In genomic region chr17:18191071-18191667, GRCh38 we compare ENCODE assay signal across 2 cellular contexts.
TF ChIP-seq lines count a peak whose summit lies in the region.

No MANE protein-coding gene starts in this region.

TF ChIP-seq in A549, 52 proteins besides CTCF, POLR2A, EP300 and RAD21 (continued from another document):
- TF ChIP-seq ATOH8 (CRISPR knock-in tag; IDR thresholded peaks at IDR 0.05; ENCODE audit: low read depth) (no peak), CHD4 (IDR thresholded peaks at IDR 0.05; ENCODE audit: borderline replicate concordance) (no peak), RCOR1 (IDR thresholded peaks at IDR 0.05; ENCODE audit: low read depth, low read length) (no peak), BCL3 (IDR thresholded peaks at IDR 0.05) (no peak), MYC (IDR thresholded peaks at IDR 0.05; ENCODE audit: borderline replicate concordance, low read length) (no peak), NFE2L2 (conservative IDR thresholded peaks at IDR 0.05; ENCODE audit: low read length) (no peak), HEYL (CRISPR knock-in tag; IDR thresholded peaks at IDR 0.05) (no peak), SREBF2 (IDR thresholded peaks at IDR 0.05) (no peak), JUN (IDR thresholded peaks at IDR 0.05) (no peak), POLR2AphosphoS2 (conservative IDR thresholded peaks at IDR 0.05; ENCODE audit: low read length) (no peak), HOXB5 (CRISPR knock-in tag; IDR thresholded peaks at IDR 0.05) (no peak), FOSL2 (IDR thresholded peaks at IDR 0.05) (no peak), FOSL2 (CRISPR knock-in tag; IDR thresholded peaks at IDR 0.05) (no peak)
- TF ChIP-seq, protein P1, sequence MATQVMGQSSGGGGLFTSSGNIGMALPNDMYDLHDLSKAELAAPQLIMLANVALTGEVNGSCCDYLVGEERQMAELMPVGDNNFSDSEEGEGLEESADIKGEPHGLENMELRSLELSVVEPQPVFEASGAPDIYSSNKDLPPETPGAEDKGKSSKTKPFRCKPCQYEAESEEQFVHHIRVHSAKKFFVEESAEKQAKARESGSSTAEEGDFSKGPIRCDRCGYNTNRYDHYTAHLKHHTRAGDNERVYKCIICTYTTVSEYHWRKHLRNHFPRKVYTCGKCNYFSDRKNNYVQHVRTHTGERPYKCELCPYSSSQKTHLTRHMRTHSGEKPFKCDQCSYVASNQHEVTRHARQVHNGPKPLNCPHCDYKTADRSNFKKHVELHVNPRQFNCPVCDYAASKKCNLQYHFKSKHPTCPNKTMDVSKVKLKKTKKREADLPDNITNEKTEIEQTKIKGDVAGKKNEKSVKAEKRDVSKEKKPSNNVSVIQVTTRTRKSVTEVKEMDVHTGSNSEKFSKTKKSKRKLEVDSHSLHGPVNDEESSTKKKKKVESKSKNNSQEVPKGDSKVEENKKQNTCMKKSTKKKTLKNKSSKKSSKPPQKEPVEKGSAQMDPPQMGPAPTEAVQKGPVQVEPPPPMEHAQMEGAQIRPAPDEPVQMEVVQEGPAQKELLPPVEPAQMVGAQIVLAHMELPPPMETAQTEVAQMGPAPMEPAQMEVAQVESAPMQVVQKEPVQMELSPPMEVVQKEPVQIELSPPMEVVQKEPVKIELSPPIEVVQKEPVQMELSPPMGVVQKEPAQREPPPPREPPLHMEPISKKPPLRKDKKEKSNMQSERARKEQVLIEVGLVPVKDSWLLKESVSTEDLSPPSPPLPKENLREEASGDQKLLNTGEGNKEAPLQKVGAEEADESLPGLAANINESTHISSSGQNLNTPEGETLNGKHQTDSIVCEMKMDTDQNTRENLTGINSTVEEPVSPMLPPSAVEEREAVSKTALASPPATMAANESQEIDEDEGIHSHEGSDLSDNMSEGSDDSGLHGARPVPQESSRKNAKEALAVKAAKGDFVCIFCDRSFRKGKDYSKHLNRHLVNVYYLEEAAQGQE (IDR thresholded peaks at IDR 0.05): no peak
- TF ChIP-seq, protein P2, sequence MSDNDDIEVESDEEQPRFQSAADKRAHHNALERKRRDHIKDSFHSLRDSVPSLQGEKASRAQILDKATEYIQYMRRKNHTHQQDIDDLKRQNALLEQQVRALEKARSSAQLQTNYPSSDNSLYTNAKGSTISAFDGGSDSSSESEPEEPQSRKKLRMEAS (IDR thresholded peaks at IDR 0.05): no peak
- TF ChIP-seq, protein P3, sequence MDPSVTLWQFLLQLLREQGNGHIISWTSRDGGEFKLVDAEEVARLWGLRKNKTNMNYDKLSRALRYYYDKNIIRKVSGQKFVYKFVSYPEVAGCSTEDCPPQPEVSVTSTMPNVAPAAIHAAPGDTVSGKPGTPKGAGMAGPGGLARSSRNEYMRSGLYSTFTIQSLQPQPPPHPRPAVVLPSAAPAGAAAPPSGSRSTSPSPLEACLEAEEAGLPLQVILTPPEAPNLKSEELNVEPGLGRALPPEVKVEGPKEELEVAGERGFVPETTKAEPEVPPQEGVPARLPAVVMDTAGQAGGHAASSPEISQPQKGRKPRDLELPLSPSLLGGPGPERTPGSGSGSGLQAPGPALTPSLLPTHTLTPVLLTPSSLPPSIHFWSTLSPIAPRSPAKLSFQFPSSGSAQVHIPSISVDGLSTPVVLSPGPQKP (IDR thresholded peaks at IDR 0.05; ENCODE audit: low read depth, low read length): no peak

TF ChIP-seq in neural cell, 6 proteins besides CTCF, POLR2A, EP300 and RAD21 (continued from another document):
- TF ChIP-seq, protein P1 (IDR thresholded peaks at IDR 0.05; ENCODE audit: borderline replicate concordance): no peak
- TF ChIP-seq TAF1 (IDR thresholded peaks at IDR 0.05; ENCODE audit: low read depth): no peak
- TF ChIP-seq EZH2 (IDR thresholded peaks at IDR 0.05; ENCODE audit: borderline replicate concordance, insufficient read depth, low read length, poor library complexity, severe bottlenecking): no peak
